9 cellular contexts compared by ENCODE assay signal in the genomic region with DNA sequence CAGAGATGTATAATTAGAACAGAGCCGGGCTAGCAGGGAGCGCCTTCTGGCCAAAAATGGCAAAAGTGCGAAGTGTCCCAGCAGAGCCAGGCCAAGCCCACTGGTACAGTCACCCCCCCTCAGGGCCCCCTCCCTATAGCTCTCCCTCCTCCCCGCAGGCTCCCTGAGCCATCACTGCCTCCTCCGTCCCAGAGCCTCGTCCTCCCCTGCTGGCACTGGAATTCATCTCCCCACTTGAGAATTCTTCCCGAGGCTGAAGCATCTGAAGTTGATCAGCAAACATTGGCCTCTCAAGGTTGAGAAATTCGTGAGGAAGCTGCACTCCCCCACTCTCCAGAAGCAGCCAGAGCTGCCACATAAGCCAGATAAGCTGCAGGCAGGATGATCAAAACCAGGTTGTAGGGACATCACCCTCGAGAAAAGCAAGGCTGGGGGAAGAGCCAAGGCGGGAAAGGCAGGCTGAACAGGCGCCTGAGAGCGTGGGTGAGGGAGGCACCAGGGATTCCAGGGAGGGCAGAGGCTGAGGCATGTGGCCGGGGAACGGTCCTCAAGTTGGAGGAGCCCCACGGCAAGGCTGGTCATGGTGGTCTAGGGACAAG. TPM values are rescaled to one million over a fixed set of nuclear protein-coding genes. Genes with fewer than 3 reads are reported as not detected.
DNase-seq lines count a peak whose midpoint lies in the region; ATAC-seq, FAIRE-seq and TF ChIP-seq lines count a peak whose summit lies in the region.
"Had no signal": no experiment of that assay in that cellular context is flagged by ENCODE, and none has a peak within 500 bp of the region (broad histone marks: within the 10 kb centered on the region; RNA-seq: fewer than 3 reads in every experiment).

No MANE protein-coding gene starts in this region.

- no peak for FAIRE-seq in K562 (lab: Jason Lieb, UNC)
- FAIRE-seq: HepG2 had no signal

- no peak overlapping the region for H3K27ac Mint-ChIP-seq in GM23338

- no peak overlapping the region for H2AFZ ChIP-seq in GM23338
- H2AFZ ChIP-seq in K562 (ENCODE audit: low read depth, low read length) = no peak overlapping the region

- H3K4me3 Mint-ChIP-seq in GM23338 = no peak overlapping the region

- no peak overlapping the region for H3K4me3 ChIP-seq in GM23338
- no peak overlapping the region for H3K4me3 ChIP-seq in K562
- H3K4me3 ChIP-seq in stomach smooth muscle (ENCODE audit: low read length in 2 of 2) = peak overlapping the region in 1 of 2 donors; percentile 55

- H3K4me2 ChIP-seq in GM23338 (no peak overlapping the region), K562 (ENCODE audit: insufficient read depth, low read length) (no peak overlapping the region)

- H3K4me1 Mint-ChIP-seq in GM23338 = peaks cover 33% of the 10 kb centered on the region

- POLR2A ChIA-PET in K562 (lab: Yijun Ruan, JAX) = interaction anchor here (1.0 to 1.6 kb wide), 5 partner anchors 9 to 29 kb away, joined by 3 to 8 read pairs (median 4); no protein-coding TSS in a partner anchor

- peaks cover 60% of the 10 kb centered on the region for H3K36me3 Mint-ChIP-seq in GM23338 (ENCODE audit: low read depth)

- no peak for TF ChIP-seq POLR2A in K562 (conservative IDR thresholded peaks at IDR 0.05)

- no peaks in the 10 kb centered on the region for H3K9me2 ChIP-seq in GM23338 (ENCODE audit: insufficient read depth)

- H3K9me3 Mint-ChIP-seq in GM23338 = no peaks in the 10 kb centered on the region

- ATAC-seq in GM23338 (peak; percentile 20; the same call in 2 of the 3 replicates), K562 (no peak), left colon (no peak), HG02678 (IDR thresholded peaks at IDR 0.05; ENCODE audit: unreplicated experiment) (no peak), GM21381 (IDR thresholded peaks at IDR 0.05; ENCODE audit: unreplicated experiment) (no peak)
- ATAC-seq: HepG2 had no signal

- H3F3A ChIP-seq in GM23338 (replicated peaks; ENCODE audit: low read depth) = peaks cover 20% of the 10 kb centered on the region

- no TSS peak for BruUV-seq in K562 (replicated peaks; lab: Mats Ljungman, UMichigan)

- no peaks in the 10 kb centered on the region for H3K9me1 ChIP-seq in K562 (ENCODE audit: control insufficient read depth, insufficient read depth, low read length)

- CTCF ChIA-PET in K562 (lab: Yijun Ruan, JAX; ENCODE audit: low intra/inter-chr PET ratio) = interaction anchor here (0.7 to 3.2 kb wide), 5 partner anchors 29 to 1385 kb away, joined by 3 to 41 read pairs (median 4); no protein-coding TSS in a partner anchor

- 59% methylated on average over 15 of the region's 15 CpGs for WGBS in K562 (ENCODE audit: insufficient coverage, low coverage, missing lambda C conversion rate)

- DNase-seq in GM23338 (ENCODE audit: low spot score) (peak; percentile 43), K562 (ENCODE audit: extremely low read depth in 1 of 4, low spot score in 3 of 4) (no peak), left colon (peak; percentile 32 to 81), LoVo (ENCODE audit: low spot score) (no peak), cerebellar cortex (ENCODE audit: low spot score) (no peak)

- H3K36me3 ChIP-seq in GM23338 (ENCODE audit: insufficient read depth) (peaks cover 25% of the 10 kb centered on the region), K562 (ENCODE audit: control insufficient read depth, insufficient read depth, low read length) (peaks cover 76% of the 10 kb centered on the region), stomach smooth muscle (ENCODE audit: control insufficient read depth in 2 of 2, insufficient read depth in 2 of 2, low read length in 2 of 2) (peaks cover 37 to 50% of the 10 kb centered on the region in 2 donors)

- H3K79me2 ChIP-seq in GM23338 (replicated peaks; ENCODE audit: insufficient read depth) = peaks cover 8% of the 10 kb centered on the region; the same call in 1 of the 2 replicates
- H3K79me2 ChIP-seq in K562 (ENCODE audit: control insufficient read depth, insufficient read depth, low read length) = no peaks in the 10 kb centered on the region

- no peaks in the 10 kb centered on the region for H3K27me3 Mint-ChIP-seq in GM23338 (ENCODE audit: insufficient read depth, low read depth, poor library complexity)

- H3K9me3 ChIP-seq in K562 (replicated peaks; ENCODE audit: control insufficient read depth, insufficient read depth, low read depth, low read length) (no peaks in the 10 kb centered on the region), stomach smooth muscle (ENCODE audit: control insufficient read depth in 2 of 2, low read length in 2 of 2) (no peaks in the 10 kb centered on the region)

- H3K27me3 ChIP-seq in GM23338 (ENCODE audit: insufficient read depth) (no peaks in the 10 kb centered on the region), K562 (ENCODE audit: control insufficient read depth in 2 of 2, insufficient read depth in 2 of 2, low read length in 2 of 2) (no peaks in the 10 kb centered on the region), stomach smooth muscle (ENCODE audit: control insufficient read depth in 1 of 2, insufficient read depth in 2 of 2, low read length in 2 of 2) (no peaks in the 10 kb centered on the region)

- peaks cover 14% of the 10 kb centered on the region for H4K20me1 ChIP-seq in GM23338 (replicated peaks; ENCODE audit: insufficient read depth)
- H4K20me1 ChIP-seq in K562 (replicated peaks; ENCODE audit: control insufficient read depth, insufficient read depth, low read length) = peaks cover 9% of the 10 kb centered on the region; the same call in 1 of the 2 replicates

- H3K4me1 ChIP-seq in GM23338 (ENCODE audit: insufficient read depth) (peaks cover 5% of the 10 kb centered on the region; the same call in 1 of the 2 replicates), K562 (replicated peaks in 1 of 2; ENCODE audit: control insufficient read depth in 2 of 2, insufficient read depth in 2 of 2, low read length in 2 of 2) (peaks cover 0 to 11% of the 10 kb centered on the region in 2 experiments; a peak in 2 of 5 replicates), stomach smooth muscle (ENCODE audit: control insufficient read depth, insufficient read depth, low read length) (peaks cover 73% of the 10 kb centered on the region)

- no peak for TF ChIP-seq RAD21 in K562 (CRISPR knock-in tag; conservative IDR thresholded peaks at IDR 0.05 in 1 of 2, IDR thresholded peaks at IDR 0.05 in 1 of 2)

- H3K9ac ChIP-seq in K562 (ENCODE audit: insufficient read depth in 1 of 2, low read depth in 2 of 2, low read length in 2 of 2) (peak overlapping the region in 1 of 2 experiments; percentile 79; a peak in 2 of 4 replicates), stomach smooth muscle (ENCODE audit: low read length in 2 of 2) (peak overlapping the region; percentile 71 to 86)

- TF ChIP-seq EP300 in K562 (IDR thresholded peaks at IDR 0.05; ENCODE audit: low read length) = no peak

- TF ChIP-seq CTCF in GM23338 (conservative IDR thresholded peaks at IDR 0.05; ENCODE audit: low read depth in 2 of 2) = no peak
- no peak for TF ChIP-seq CTCF in K562 (IDR thresholded peaks at IDR 0.05 in 2 of 3, conservative IDR thresholded peaks at IDR 0.05 in 1 of 3; ENCODE audit: insufficient read depth in 2 of 3, low read depth in 1 of 3, low read length in 3 of 3)

- intact Hi-C loops in K562 (cut with micrococcal nuclease) (no loop called here), left colon (cut with DNase I, micrococcal nuclease) (no loop called here)

- in situ Hi-C loops in K562 (cut with MboI) = no loop called here

- H3K27ac ChIP-seq in GM23338 (ENCODE audit: low read depth) (no peak overlapping the region; the same call in none of the 2 replicates), K562 (ENCODE audit: extremely low read depth, low read depth, low read length) (no peak overlapping the region), stomach smooth muscle (ENCODE audit: low read length) (peak overlapping the region; percentile 99)

RNA-seq across cellular contexts. Expression of gene CAMK2G, which starts 23.4 kb away (rescaled TPM):
- 32.8 and 34.1 TPM in 2 replicates for total RNA-seq in GM23338 (2014; rRNA removed; shearing (Covaris generic))
- polyA plus RNA-seq in GM23338 (2016; fragmentation: Nextera tagmentation; extraction: Ambion mirVana) (30.1 and 30.6 TPM in 2 replicates), K562 (2011; rRNA removed) (37.5 and 41.6 TPM in 2 replicates), K562 (2014; fragmentation: Illumina TruSeq; extraction: Trizol) (35.5 and 37.9 TPM in 2 replicates), K562 (2014; fragmentation: Nextera tagmentation; extraction: Ambion mirVana) (10 to 100 TPM in 1 of 2 experiments, 1 to 10 TPM in 1; 9.0 to 10.4 TPM), K562 (2014; rRNA removed) (36.2 and 37.2 TPM in 2 replicates)
- total RNA-seq in K562 (2011; cell fraction: chromatin; rRNA removed; ENCODE audit: low replicate concordance) = 79.9 and 93.7 TPM in 2 replicates
- 44.9 and 53.3 TPM in 2 replicates for total RNA-seq in K562 (2011; cell fraction: nucleolus; rRNA removed)
- 65.0 and 92.5 TPM in 2 replicates for total RNA-seq in K562 (2011; cell fraction: nucleoplasm; rRNA removed)
- total RNA-seq in K562 (2014; rRNA removed) (23.4 and 26.7 TPM in 2 replicates), K562 (2014; rRNA removed; fragmentation: Illumina TruSeq; extraction: Trizol) (22.3 and 25.1 TPM in 2 replicates), K562 (2015; rRNA removed; fragmentation: Illumina TruSeq; extraction: Trizol) (32.2 and 33.2 TPM in 2 replicates), K562 (2021) (29.5 and 32.6 TPM in 2 replicates), left colon (10 to 100 TPM; 52.3 to 56.1 TPM)
- 33.0 and 39.7 TPM in 2 replicates for polyA plus RNA-seq in K562 (2011; cell fraction: cytosol; rRNA removed)
- 69.4 and 73.5 TPM in 2 replicates for polyA plus RNA-seq in K562 (2011; cell fraction: nucleus; rRNA removed)
- 27.5 and 30.5 TPM in 2 replicates for polyA plus RNA-seq in K562 (2012)
- polyA minus RNA-seq in K562 (2011; rRNA and poly(A)+ RNA removed) = 31.1 and 31.9 TPM in 2 replicates
- polyA minus RNA-seq in K562 (2011; cell fraction: cytosol; rRNA and poly(A)+ RNA removed) = 18.9 and 20.7 TPM in 2 replicates
- 25.0 and 38.0 TPM in 2 replicates for polyA minus RNA-seq in K562 (2011; cell fraction: nucleus; rRNA and poly(A)+ RNA removed)

RNA-seq across cellular contexts. Expression of gene NDST2, which starts 39.6 kb away (rescaled TPM):
- total RNA-seq in GM23338 (2014; rRNA removed; shearing (Covaris generic)) = 15.3 and 21.1 TPM in 2 replicates
- polyA plus RNA-seq in GM23338 (2016; fragmentation: Nextera tagmentation; extraction: Ambion mirVana) = 7.4 and 9.4 TPM in 2 replicates
- total RNA-seq in K562 (2011; cell fraction: chromatin; rRNA removed; ENCODE audit: low replicate concordance) = 130 and 235 TPM in 2 replicates
- total RNA-seq in K562 (2011; cell fraction: nucleolus; rRNA removed) = 102 and 121 TPM in 2 replicates
- 108 and 109 TPM in 2 replicates for total RNA-seq in K562 (2011; cell fraction: nucleoplasm; rRNA removed)
- 27.2 and 32.1 TPM in 2 replicates for total RNA-seq in K562 (2014; rRNA removed)
- 12.5 and 14.7 TPM in 2 replicates for total RNA-seq in K562 (2014; rRNA removed; fragmentation: Illumina TruSeq; extraction: Trizol)
- 18.2 and 19.6 TPM in 2 replicates for total RNA-seq in K562 (2015; rRNA removed; fragmentation: Illumina TruSeq; extraction: Trizol)
- 33.9 and 35.7 TPM in 2 replicates for total RNA-seq in K562 (2021)
- 23.8 and 31.6 TPM in 2 replicates for polyA plus RNA-seq in K562 (2011; rRNA removed)
- polyA plus RNA-seq in K562 (2011; cell fraction: cytosol; rRNA removed) = 23.7 and 30.6 TPM in 2 replicates
- polyA plus RNA-seq in K562 (2011; cell fraction: nucleus; rRNA removed) = 99.8 and 108 TPM in 2 replicates
- 42.1 and 123 TPM in 2 replicates for polyA plus RNA-seq in K562 (2012)
- 22.6 TPM in 2 replicates for polyA plus RNA-seq in K562 (2014; fragmentation: Illumina TruSeq; extraction: Trizol)
- 1 to 10 TPM; 4.7 to 6.3 TPM for polyA plus RNA-seq in K562 (2014; fragmentation: Nextera tagmentation; extraction: Ambion mirVana)
- polyA plus RNA-seq in K562 (2014; rRNA removed) = 30.5 and 31.4 TPM in 2 replicates
- polyA minus RNA-seq in K562 (2011; rRNA and poly(A)+ RNA removed) = 22.0 and 23.5 TPM in 2 replicates
- 12.5 and 14.2 TPM in 2 replicates for polyA minus RNA-seq in K562 (2011; cell fraction: cytosol; rRNA and poly(A)+ RNA removed)
- 44.3 and 53.9 TPM in 2 replicates for polyA minus RNA-seq in K562 (2011; cell fraction: nucleus; rRNA and poly(A)+ RNA removed)
- total RNA-seq in left colon = 10 to 100 TPM; 21.4 to 24.3 TPM

RNA-seq across cellular contexts. Expression of gene PLAU, which starts 60.0 kb away (rescaled TPM):
- total RNA-seq in GM23338 (2014; rRNA removed; shearing (Covaris generic)) = 13.3 and 14.5 TPM in 2 replicates
- polyA plus RNA-seq in GM23338 (2016; fragmentation: Nextera tagmentation; extraction: Ambion mirVana) (17.5 and 18.0 TPM in 2 replicates), K562 (2011; rRNA removed) (3.4 and 5.8 TPM in 2 replicates), K562 (2014; fragmentation: Illumina TruSeq; extraction: Trizol) (4.6 and 4.9 TPM in 2 replicates), K562 (2014; fragmentation: Nextera tagmentation; extraction: Ambion mirVana) (1 to 10 TPM; 2.3 to 2.5 TPM), K562 (2014; rRNA removed) (2.6 and 4.2 TPM in 2 replicates)
- total RNA-seq in K562 (2011; cell fraction: chromatin; rRNA removed; ENCODE audit: low replicate concordance) = 2.8 and 5.6 TPM in 2 replicates
- total RNA-seq in K562 (2011; cell fraction: nucleolus; rRNA removed) = 4.2 and 6.7 TPM in 2 replicates
- 4.4 and 4.9 TPM in 2 replicates for total RNA-seq in K562 (2011; cell fraction: nucleoplasm; rRNA removed)
- total RNA-seq in K562 (2014; rRNA removed) (2.1 and 2.9 TPM in 2 replicates), K562 (2014; rRNA removed; fragmentation: Illumina TruSeq; extraction: Trizol) (3.2 and 3.3 TPM in 2 replicates), K562 (2015; rRNA removed; fragmentation: Illumina TruSeq; extraction: Trizol) (16.9 and 17.5 TPM in 2 replicates), K562 (2021) (4.1 and 4.4 TPM in 2 replicates), left colon (1 to 10 TPM; 3.5 to 7.1 TPM)
- 3.7 and 8.0 TPM in 2 replicates for polyA plus RNA-seq in K562 (2011; cell fraction: cytosol; rRNA removed)
- 11.6 and 17.7 TPM in 2 replicates for polyA plus RNA-seq in K562 (2011; cell fraction: nucleus; rRNA removed)
- polyA plus RNA-seq in K562 (2012) = 11.2 and 47.9 TPM in 2 replicates
- 2.6 and 3.6 TPM in 2 replicates for polyA minus RNA-seq in K562 (2011; rRNA and poly(A)+ RNA removed)
- 1.6 and 4.6 TPM in 2 replicates for polyA minus RNA-seq in K562 (2011; cell fraction: cytosol; rRNA and poly(A)+ RNA removed)
- 1.6 and 3.4 TPM in 2 replicates for polyA minus RNA-seq in K562 (2011; cell fraction: nucleus; rRNA and poly(A)+ RNA removed)

Comparison
In these comparisons a context has a peak if more than half of its experiments do, and no peak if none do; other contexts are left out.
1. DNase-seq: peak in GM23338 (single experiment) and left colon (2 of 2); none in K562 (0 of 4), LoVo (single experiment) and cerebellar cortex (single experiment).